ENCODE assay signal across 8 cellular contexts in the genomic region with DNA sequence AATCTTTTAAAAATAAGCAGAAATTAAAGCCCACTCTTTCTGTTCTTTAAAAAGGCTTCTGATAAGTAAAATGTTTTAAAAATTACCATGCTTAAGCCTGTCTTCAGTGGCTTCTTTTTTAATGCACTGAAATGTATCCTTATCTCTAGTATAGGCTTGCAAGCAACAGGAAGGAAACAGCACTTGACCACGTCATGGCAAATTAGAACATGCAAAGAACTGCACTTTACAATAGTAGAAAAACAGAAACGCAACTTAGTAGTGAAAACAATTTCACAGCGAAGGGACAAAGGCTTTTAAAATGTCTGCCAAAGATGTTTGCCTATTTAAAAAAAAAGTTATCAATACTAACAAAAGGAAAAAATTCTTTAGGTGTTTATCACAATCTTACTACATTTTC.
A peak's percentile ranks its signal among the peaks of the same experiment; 100 is the strongest.
DNase-seq lines count a peak whose midpoint lies in the region; ATAC-seq lines count a peak whose summit lies in the region.

No MANE protein-coding gene starts in this region.

- H3K9me3 Mint-ChIP-seq in activated T-cell treated with anti-CD3 and anti-CD28 coated beads, Interleukin-2, amount 50 U/mL, for 24 hours, result no peaks in the 10 kb centered on the region

- H3K27ac Mint-ChIP-seq in activated T-cell treated with anti-CD3 and anti-CD28 coated beads, Interleukin-2, amount 50 U/mL, for 24 hours, result peak overlapping the region; percentile 93

- H3K36me3 Mint-ChIP-seq in activated T-cell treated with anti-CD3 and anti-CD28 coated beads, Interleukin-2, amount 50 U/mL, for 24 hours (ENCODE audit: low read depth), result peaks cover 32% of the 10 kb centered on the region

- H3K4me3 Mint-ChIP-seq in activated T-cell treated with anti-CD3 and anti-CD28 coated beads, Interleukin-2, amount 50 U/mL, for 24 hours, result peak overlapping the region; percentile 81

- H3K36me3 ChIP-seq in KOPT-K1 (ENCODE audit: insufficient read depth, low read length), result peaks cover 23% of the 10 kb centered on the region

- peak; percentile 62 for ATAC-seq in GM21423 (IDR thresholded peaks at IDR 0.05; ENCODE audit: unreplicated experiment)

- no peaks in the 10 kb centered on the region for H3K27me3 Mint-ChIP-seq in activated T-cell treated with anti-CD3 and anti-CD28 coated beads, Interleukin-2, amount 50 U/mL, for 24 hours

- peaks cover 75% of the 10 kb centered on the region for H3K4me1 Mint-ChIP-seq in activated T-cell treated with anti-CD3 and anti-CD28 coated beads, Interleukin-2, amount 50 U/mL, for 24 hours (ENCODE audit: low read depth)

- peak overlapping the region; percentile 74 for H3K27ac ChIP-seq in KOPT-K1 (ENCODE audit: low read depth, low read length, poor library complexity, severe bottlenecking)

- DNase-seq in GDM1 (lab: John Stamatoyannopoulos, UW) (peak; percentile 71), globus pallidus (ENCODE audit: low spot score) (peak; percentile 74), HCEC 1CT (no peak), dedifferentiated amniotic fluid mesenchymal stem cell (ENCODE audit: extremely low spot score) (no peak)
- DNase-seq in activated T-cell treated with anti-CD3 and anti-CD28 coated beads, Interleukin-2, amount 50 U/mL, for 24 hours, result no peak
- DNase-seq in stimulated activated CD4-positive, alpha-beta T cell treated with anti-CD3 and anti-CD28 coated beads, Interleukin-15, amount 100 ng/mL, for 48 hours (ENCODE audit: low read depth in 2 of 2), result peak; percentile 25 to 34

- no peaks in the 10 kb centered on the region for H3K9me3 ChIP-seq in KOPT-K1 (ENCODE audit: insufficient read depth, low read length, poor library complexity, severe bottlenecking)

Comparison
In these comparisons a context has a peak if more than half of its experiments do, and no peak if none do; other contexts are left out.
1. DNase-seq: peak in GDM1 (single experiment), globus pallidus (single experiment) and stimulated activated CD4-positive, alpha-beta T cell treated with anti-CD3 and anti-CD28 coated beads, Interleukin-15, amount 100 ng/mL, for 48 hours (2 of 2); none in activated T-cell treated with anti-CD3 and anti-CD28 coated beads, Interleukin-2, amount 50 U/mL, for 24 hours (single experiment), HCEC 1CT (single experiment) and dedifferentiated amniotic fluid mesenchymal stem cell (single experiment).